In the genomic region with DNA sequence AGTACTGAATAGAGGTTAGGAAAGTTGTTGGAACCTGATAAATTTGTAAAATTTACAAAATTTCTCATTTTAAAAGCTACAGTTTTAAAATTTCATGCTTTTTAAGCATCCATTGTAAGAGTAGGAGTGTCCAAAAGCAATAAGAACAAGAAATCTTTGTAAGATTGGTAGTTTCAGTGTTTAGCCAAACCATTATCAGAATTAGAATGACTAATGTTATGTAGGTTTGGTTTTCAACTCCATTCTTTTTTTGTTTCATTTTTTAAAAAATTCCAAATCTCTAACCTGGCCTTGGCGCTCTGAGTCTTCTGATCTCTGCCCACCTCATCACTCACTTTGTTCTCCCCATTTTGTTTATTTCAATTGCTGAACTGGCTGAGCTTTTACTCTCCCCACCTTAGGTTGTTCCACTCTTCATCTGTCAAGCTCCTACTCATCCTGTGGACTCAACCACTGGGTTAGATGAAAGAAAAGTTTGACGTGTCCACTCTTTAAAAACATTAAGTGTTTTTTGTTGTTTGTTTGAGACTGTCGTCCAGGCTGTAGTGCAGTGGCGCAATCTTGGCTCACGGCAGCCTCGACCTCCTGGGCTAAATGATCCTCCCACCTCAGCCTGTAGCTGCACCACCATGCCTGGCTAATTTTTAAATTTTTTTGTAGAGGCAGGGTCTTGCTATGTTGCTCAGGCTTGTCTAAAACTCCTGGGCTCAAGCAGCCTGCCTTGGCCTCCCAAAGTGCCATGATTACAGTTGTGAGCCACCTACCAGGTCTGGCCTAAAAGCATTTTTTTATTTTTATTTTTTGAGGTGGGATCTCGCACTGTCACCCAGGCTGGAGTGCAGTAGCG, we compare ENCODE assay signal across 8 cellular contexts. TPM values are rescaled to one million over a fixed set of nuclear protein-coding genes. Genes with fewer than 3 reads are reported as not detected.
DNase-seq lines count a peak whose midpoint lies in the region; ATAC-seq lines count a peak whose summit lies in the region.
"Had no signal": no experiment of that assay in that cellular context is flagged by ENCODE, and none has a peak within 500 bp of the region (broad histone marks: within the 10 kb centered on the region; RNA-seq: fewer than 3 reads in every experiment).

No MANE protein-coding gene starts in this region.

- H3K36me3 ChIP-seq in skeletal muscle tissue (ENCODE audit: control insufficient read depth in 3 of 3, insufficient read depth in 3 of 3, low read length in 3 of 3) = peaks cover 2 to 3% (median 2%) of the 10 kb centered on the region in 3 donors

- H3K4me3 Mint-ChIP-seq in activated CD8-positive, alpha-beta T cell treated with anti-CD3 and anti-CD28 coated beads, Interleukin-2, amount 10 ng/mL, durations not matched to agents 7 days and 5 days = no peak overlapping the region

- intact Hi-C loops in left cardiac atrium (cut with DNase I) = no loop called here

- CTCF ChIA-PET in activated CD8-positive, alpha-beta T cell treated with anti-CD3 and anti-CD28 coated beads, Interleukin-2, amount 10 ng/mL, durations not matched to agents 7 days and 5 days (lab: Charles Lee) = interaction anchor here (1.0 kb wide), 1 partner anchor 183 kb away, joined by 4 read pairs; no protein-coding TSS in a partner anchor

- peak overlapping the region; percentile 75 for H3K27ac Mint-ChIP-seq in activated CD8-positive, alpha-beta T cell treated with anti-CD3 and anti-CD28 coated beads, Interleukin-2, amount 10 ng/mL, durations not matched to agents 7 days and 5 days

- H3K9ac ChIP-seq in skeletal muscle tissue (ENCODE audit: low read depth in 1 of 3, low read length in 3 of 3) = no peak overlapping the region

- DNase-seq in HuH-7 (ENCODE audit: low spot score) (peak; percentile 33), left cardiac atrium (no peak), occipital lobe (lab: John Stamatoyannopoulos, UW) (no peak), NCI-H82 (lab: John Stamatoyannopoulos, UW) (no peak), globus pallidus (ENCODE audit: low spot score) (no peak)
- no peak for DNase-seq in activated CD8-positive, alpha-beta T cell treated with anti-CD3 and anti-CD28 coated beads, Interleukin-2, amount 10 ng/mL, durations not matched to agents 7 days and 5 days
- DNase-seq: NCI-H1436 had no signal

- H3K27me3 Mint-ChIP-seq in activated CD8-positive, alpha-beta T cell treated with anti-CD3 and anti-CD28 coated beads, Interleukin-2, amount 10 ng/mL, durations not matched to agents 7 days and 5 days (ENCODE audit: low read depth) = no peaks in the 10 kb centered on the region

- H3K27ac ChIP-seq in skeletal muscle tissue (ENCODE audit: low read depth, low read length) = peak overlapping the region; percentile 12

- POLR2A ChIA-PET in activated CD8-positive, alpha-beta T cell treated with anti-CD3 and anti-CD28 coated beads, Interleukin-2, amount 10 ng/mL, durations not matched to agents 7 days and 5 days (lab: Charles Lee) = interaction anchor here (1.0 to 1.7 kb wide), 2 partner anchors 154 to 155 kb away, joined by 3 to 4 read pairs; a partner anchor contains a TSS

- ATAC-seq in activated CD8-positive, alpha-beta T cell treated with anti-CD3 and anti-CD28 coated beads, Interleukin-2, amount 10 ng/mL, durations not matched to agents 7 days and 5 days = peak; percentile 35
- ATAC-seq in left cardiac atrium = peak; percentile 15 to 63

- no peak overlapping the region for H3K4me3 ChIP-seq in skeletal muscle tissue (ENCODE audit: low read length in 3 of 3)

- H3K27me3 ChIP-seq in skeletal muscle tissue (ENCODE audit: control insufficient read depth in 3 of 3, insufficient read depth in 3 of 3, low read length in 3 of 3) = no peaks in the 10 kb centered on the region

- H3K4me1 ChIP-seq in skeletal muscle tissue (ENCODE audit: control insufficient read depth in 3 of 3, insufficient read depth in 3 of 3, low read length in 3 of 3) = peaks cover 7 to 25% (median 14%) of the 10 kb centered on the region in 3 donors

- H3K4me1 Mint-ChIP-seq in activated CD8-positive, alpha-beta T cell treated with anti-CD3 and anti-CD28 coated beads, Interleukin-2, amount 10 ng/mL, durations not matched to agents 7 days and 5 days (ENCODE audit: low read depth) = peaks cover 24% of the 10 kb centered on the region

- H3K9me3 ChIP-seq in skeletal muscle tissue (ENCODE audit: control insufficient read depth in 3 of 3, low read length in 3 of 3) = no peaks in the 10 kb centered on the region

- no peaks in the 10 kb centered on the region for H3K9me3 Mint-ChIP-seq in activated CD8-positive, alpha-beta T cell treated with anti-CD3 and anti-CD28 coated beads, Interleukin-2, amount 10 ng/mL, durations not matched to agents 7 days and 5 days (ENCODE audit: insufficient read depth)

- H3K36me3 Mint-ChIP-seq in activated CD8-positive, alpha-beta T cell treated with anti-CD3 and anti-CD28 coated beads, Interleukin-2, amount 10 ng/mL, durations not matched to agents 7 days and 5 days (ENCODE audit: low read depth) = peaks cover 33% of the 10 kb centered on the region

RNA-seq across cellular contexts. Expression of a gene that starts 14.0 kb away (rescaled TPM):
- total RNA-seq in activated CD8-positive, alpha-beta T cell treated with anti-CD3 and anti-CD28 coated beads, Interleukin-2, amount 10 ng/mL, durations not matched to agents 7 days and 5 days = 10 to 100 TPM; 59.2 to 65.2 TPM
- total RNA-seq in left cardiac atrium = 10 to 100 TPM; 28.6 to 31.5 TPM
- total RNA-seq in skeletal muscle tissue = 57.9 TPM
- 68.9 TPM for total RNA-seq in occipital lobe
